Comparison of ENCODE assay signal across 8 cellular contexts in genomic region chr4:77699731-77700210, GRCh38.
DNase-seq lines count a peak whose midpoint lies in the region; ATAC-seq, FAIRE-seq and TF ChIP-seq lines count a peak whose summit lies in the region.

No MANE protein-coding gene starts in this region.

- H3K4me2 ChIP-seq in HepG2 (ENCODE audit: low read depth, low read length), result peak overlapping the region; percentile 79

- peak; percentile 48 for TF ChIP-seq CTCF in astrocyte of the cerebellum (IDR thresholded peaks at IDR 0.05; ENCODE audit: low read depth, low read length, missing control alignments)
- TF ChIP-seq CTCF in HepG2 (CRISPR knock-in tag; IDR thresholded peaks at IDR 0.05), result peak; percentile 33
- no peak for TF ChIP-seq CTCF in CD8-positive, alpha-beta T cell (IDR thresholded peaks at IDR 0.05)

- peak; percentile 40 for FAIRE-seq in HepG2 (lab: Jason Lieb, UNC)

- in situ Hi-C loops in astrocyte of the cerebellum (cut with HindIII; ENCODE audit: low sequenced_read_pairs), result no loop called here
- in situ Hi-C loops in HepG2 (cut with HindIII; ENCODE audit: extremely low pct_ligation_motif_present, low pct_unique_long_range_greater_than_20kb), result loop anchor here (5.0 kb wide), 1 partner anchor 82 kb away; no protein-coding TSS in a partner anchor

- H3K9me3 Mint-ChIP-seq in CD8-positive, alpha-beta T cell, result no peaks in the 10 kb centered on the region

- H3K9me3 ChIP-seq in HUES48 (ENCODE audit: control insufficient read depth, insufficient read depth, low read length) (no peaks in the 10 kb centered on the region), HepG2 (ENCODE audit: low read length) (no peaks in the 10 kb centered on the region)
- no peaks in the 10 kb centered on the region for H3K9me3 ChIP-seq in CD8-positive, alpha-beta T cell (ENCODE audit: low read length)

- H3K4me3 ChIP-seq in HUES48 (ENCODE audit: low read depth, low read length) (no peak overlapping the region), astrocyte of the cerebellum (ENCODE audit: low read depth, low read length) (no peak overlapping the region), HepG2 (replicated peaks in 1 of 3; ENCODE audit: insufficient read depth in 1 of 3, low read depth in 2 of 3, low read length in 3 of 3) (peak overlapping the region in 1 of 3 experiments; percentile 33; a peak in 1 of 6 replicates)
- no peak overlapping the region for H3K4me3 ChIP-seq in CD8-positive, alpha-beta T cell (ENCODE audit: low read depth, low read length)

- ATAC-seq in HepG2 (peak; percentile 92), GM19452 (IDR thresholded peaks at IDR 0.05; ENCODE audit: unreplicated experiment) (no peak)
- no peak for ATAC-seq in CD8-positive, alpha-beta T cell

- CTCF ChIA-PET in HepG2 (lab: Yijun Ruan, JAX; ENCODE audit: low intra/inter-chr PET ratio, low total read pairs), result no interaction called here
- CTCF ChIA-PET in CD8-positive, alpha-beta T cell (lab: Charles Lee), result no interaction called here

- peak overlapping the region; percentile 71 for H2AFZ ChIP-seq in HepG2 (ENCODE audit: low read length)

- H3K27ac Mint-ChIP-seq in CD8-positive, alpha-beta T cell, result no peak overlapping the region

- H3K27me3 Mint-ChIP-seq in CD8-positive, alpha-beta T cell (ENCODE audit: low read depth), result no peaks in the 10 kb centered on the region

- H3K9ac ChIP-seq in HUES48 (ENCODE audit: low read depth, low read length) (no peak overlapping the region), HepG2 (ENCODE audit: insufficient read depth, low read depth, low read length) (peak overlapping the region; percentile 1; the same call in 1 of the 2 replicates)

- intact Hi-C loops in HepG2 (cut with micrococcal nuclease; ENCODE audit: unreplicated experiment), result loop anchor here (1.0 to 10.0 kb wide), 4 partner anchors 62 to 315 kb away; no protein-coding TSS in a partner anchor
- intact Hi-C loops in CD8-positive, alpha-beta T cell (cut with DNase I, micrococcal nuclease), result no loop called here

- no peak for TF ChIP-seq RAD21 in HepG2 (CRISPR knock-in tag; IDR thresholded peaks at IDR 0.05)

- H3K79me2 ChIP-seq in HepG2 (ENCODE audit: insufficient read depth, low read length), result no peaks in the 10 kb centered on the region

- POLR2A ChIA-PET in HepG2 (lab: Yijun Ruan, JAX), result interaction anchor here (1.6 kb wide), 1 partner anchor 162 kb away, joined by 4 read pairs; the partner anchor contains the start of gene MRPL1
- POLR2A ChIA-PET in CD8-positive, alpha-beta T cell (lab: Charles Lee), result no interaction called here

- no peaks in the 10 kb centered on the region for H3K27me3 ChIP-seq in HUES48 (ENCODE audit: control insufficient read depth, insufficient read depth, low read length)
- H3K27me3 ChIP-seq in HepG2 (ENCODE audit: control insufficient read depth in 1 of 2, insufficient read depth in 2 of 2, low read length in 2 of 2), result no peaks in the 10 kb centered on the region
- H3K27me3 ChIP-seq in CD8-positive, alpha-beta T cell (ENCODE audit: insufficient read depth, low read length), result no peaks in the 10 kb centered on the region

- H3K27ac ChIP-seq in HUES48 (ENCODE audit: low read depth, low read length) (peak overlapping the region; percentile 62), HepG2 (ENCODE audit: extremely low read length, insufficient read depth, low read length) (no peak overlapping the region)
- no peak overlapping the region for H3K27ac ChIP-seq in CD8-positive, alpha-beta T cell (ENCODE audit: low read depth, low read length)

- DNase-seq in COLO668 (lab: John Stamatoyannopoulos, UW; ENCODE audit: unreplicated experiment) (peak; percentile 18), astrocyte of the cerebellum (ENCODE audit: low read depth) (peak; percentile 76), HepG2 (ENCODE audit: low spot score) (peak; percentile 74), NCI-H1930 (lab: John Stamatoyannopoulos, UW) (no peak)
- no peak for DNase-seq in CD8-positive, alpha-beta T cell
- DNase-seq in stimulated activated CD4-positive, alpha-beta T cell treated with anti-CD3 and anti-CD28 coated beads, Interleukin-1b, Interleukin-23, amount 100 ng/mL, for 48 hours, result no peak

- H3K4me1 ChIP-seq in HUES48 (ENCODE audit: control insufficient read depth, insufficient read depth, low read length) (peaks cover 31% of the 10 kb centered on the region), HepG2 (ENCODE audit: insufficient read depth, low read length) (peaks cover 53% of the 10 kb centered on the region)
- H3K4me1 ChIP-seq in CD8-positive, alpha-beta T cell (ENCODE audit: insufficient read depth, low read length), result no peaks in the 10 kb centered on the region

- H3K4me1 Mint-ChIP-seq in CD8-positive, alpha-beta T cell (ENCODE audit: low read depth), result no peaks in the 10 kb centered on the region

- 0% methylated on average over 3 of the region's 3 CpGs for WGBS in HepG2 (ENCODE audit: low lambda C conversion rate)

- no peaks in the 10 kb centered on the region for H3K36me3 ChIP-seq in HUES48 (ENCODE audit: control insufficient read depth, insufficient read depth, low read length)
- no peaks in the 10 kb centered on the region for H3K36me3 ChIP-seq in HepG2 (replicated peaks in 1 of 2; ENCODE audit: control insufficient read depth in 1 of 2, insufficient read depth in 2 of 2, low read length in 2 of 2)
- H3K36me3 ChIP-seq in CD8-positive, alpha-beta T cell (ENCODE audit: insufficient read depth, low read length), result no peaks in the 10 kb centered on the region

- H3K36me3 Mint-ChIP-seq in CD8-positive, alpha-beta T cell, result no peaks in the 10 kb centered on the region

- no peaks in the 10 kb centered on the region for H4K20me1 ChIP-seq in HepG2 (ENCODE audit: insufficient read depth, low read length)

- BruUV-seq in HepG2 (replicated peaks; lab: Mats Ljungman, UMichigan), result no TSS peak

- TF ChIP-seq EP300 in HepG2 (IDR thresholded peaks at IDR 0.05; ENCODE audit: low read depth in 2 of 2, low read length in 2 of 2) (no peak; a peak in 1 of 4 replicates), HepG2 (CRISPR knock-in tag; IDR thresholded peaks at IDR 0.05; ENCODE audit: borderline replicate concordance) (no peak)

- no peak for TF ChIP-seq POLR2A in HepG2 (IDR thresholded peaks at IDR 0.05; ENCODE audit: insufficient read depth in 1 of 2, low read depth in 2 of 2, low read length in 2 of 2)

- no peak overlapping the region for H3K4me3 Mint-ChIP-seq in CD8-positive, alpha-beta T cell

TF ChIP-seq in HepG2, 621 proteins besides CTCF, POLR2A, EP300 and RAD21 (continues in another document):
- TF ChIP-seq TFAP4 (IDR thresholded peaks at IDR 0.05; ENCODE audit: borderline replicate concordance, low read depth) (peak; percentile 83), U2AF2 (IDR thresholded peaks at IDR 0.05; ENCODE audit: low read depth, low read length) (no peak), CBFB (CRISPR knock-in tag; IDR thresholded peaks at IDR 0.05) (no peak), MTA1 (CRISPR knock-in tag; IDR thresholded peaks at IDR 0.05; ENCODE audit: borderline replicate concordance) (no peak), ISX (CRISPR knock-in tag; conservative IDR thresholded peaks at IDR 0.05) (no peak), CEBPB (IDR thresholded peaks at IDR 0.05; ENCODE audit: borderline replicate concordance, low read depth, low read length) (peak; percentile 63; the same call in 1 of the 2 replicates), PHF21A (CRISPR knock-in tag; IDR thresholded peaks at IDR 0.05) (peak; percentile 39; the same call in 1 of the 2 replicates), ZFP91 (CRISPR knock-in tag; IDR thresholded peaks at IDR 0.05; ENCODE audit: borderline replicate concordance) (no peak), MTERF4 (CRISPR knock-in tag; IDR thresholded peaks at IDR 0.05) (no peak), ZNF292 (CRISPR knock-in tag; IDR thresholded peaks at IDR 0.05; ENCODE audit: borderline replicate concordance, low read depth) (peak; percentile 26; the same call in 1 of the 2 replicates), CCAR2 (optimal IDR thresholded peaks at IDR 0.05; ENCODE audit: low read depth, low read length) (no peak), ZNF652 (CRISPR knock-in tag; IDR thresholded peaks at IDR 0.05; ENCODE audit: borderline replicate concordance, low read depth) (peak; percentile 95), ZNF382 (CRISPR knock-in tag; IDR thresholded peaks at IDR 0.05; ENCODE audit: borderline replicate concordance) (no peak)

Comparison
In these comparisons a context has a peak if more than half of its experiments do, and no peak if none do; other contexts are left out.
1. DNase-seq: peak in COLO668 (single experiment), astrocyte of the cerebellum (single experiment) and HepG2 (single experiment); none in CD8-positive, alpha-beta T cell (0 of 7), NCI-H1930 (0 of 2) and stimulated activated CD4-positive, alpha-beta T cell treated with anti-CD3 and anti-CD28 coated beads, Interleukin-1b, Interleukin-23, amount 100 ng/mL, for 48 hours (single experiment).